In the genomic region with DNA sequence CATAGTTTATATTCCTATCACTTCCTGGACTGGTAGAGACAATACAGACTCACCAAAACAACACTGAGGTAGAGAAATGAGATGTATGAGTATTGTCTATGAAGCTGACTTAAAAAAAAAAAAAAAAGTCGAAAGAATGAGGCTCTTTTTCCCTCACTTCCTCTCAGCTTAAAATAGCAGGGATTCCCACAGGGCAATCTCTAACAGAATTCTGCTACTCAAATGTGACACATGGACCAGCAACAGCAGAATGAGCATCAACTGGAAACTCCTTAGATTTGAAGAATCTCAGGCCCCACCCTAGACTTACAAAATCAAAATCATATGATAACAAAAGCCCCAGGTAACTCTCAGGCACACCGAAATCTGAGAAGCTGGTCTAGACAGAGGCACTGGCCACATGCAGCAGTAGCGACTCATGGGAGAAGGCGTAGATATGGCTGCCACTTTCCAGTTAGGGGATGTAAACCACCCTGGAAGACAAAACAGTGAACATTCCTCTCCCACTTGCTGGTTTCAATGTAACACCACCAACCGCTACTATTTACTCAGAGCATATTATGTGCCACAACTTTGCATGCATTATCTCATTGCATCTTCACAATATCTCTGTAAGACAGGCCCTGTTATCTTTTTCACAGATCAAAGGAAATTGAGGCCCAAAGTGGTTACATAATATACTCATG, we compare ENCODE assay signal across 1 cellular context.
TF ChIP-seq lines count a peak whose summit lies in the region.

No MANE protein-coding gene starts in this region.

TF ChIP-seq in GM23338, 12 proteins besides CTCF, POLR2A, EP300 and RAD21 (continued from another document):
- no peak for TF ChIP-seq REST (IDR thresholded peaks at IDR 0.05; ENCODE audit: unreplicated experiment)
- TF ChIP-seq, protein P1, sequence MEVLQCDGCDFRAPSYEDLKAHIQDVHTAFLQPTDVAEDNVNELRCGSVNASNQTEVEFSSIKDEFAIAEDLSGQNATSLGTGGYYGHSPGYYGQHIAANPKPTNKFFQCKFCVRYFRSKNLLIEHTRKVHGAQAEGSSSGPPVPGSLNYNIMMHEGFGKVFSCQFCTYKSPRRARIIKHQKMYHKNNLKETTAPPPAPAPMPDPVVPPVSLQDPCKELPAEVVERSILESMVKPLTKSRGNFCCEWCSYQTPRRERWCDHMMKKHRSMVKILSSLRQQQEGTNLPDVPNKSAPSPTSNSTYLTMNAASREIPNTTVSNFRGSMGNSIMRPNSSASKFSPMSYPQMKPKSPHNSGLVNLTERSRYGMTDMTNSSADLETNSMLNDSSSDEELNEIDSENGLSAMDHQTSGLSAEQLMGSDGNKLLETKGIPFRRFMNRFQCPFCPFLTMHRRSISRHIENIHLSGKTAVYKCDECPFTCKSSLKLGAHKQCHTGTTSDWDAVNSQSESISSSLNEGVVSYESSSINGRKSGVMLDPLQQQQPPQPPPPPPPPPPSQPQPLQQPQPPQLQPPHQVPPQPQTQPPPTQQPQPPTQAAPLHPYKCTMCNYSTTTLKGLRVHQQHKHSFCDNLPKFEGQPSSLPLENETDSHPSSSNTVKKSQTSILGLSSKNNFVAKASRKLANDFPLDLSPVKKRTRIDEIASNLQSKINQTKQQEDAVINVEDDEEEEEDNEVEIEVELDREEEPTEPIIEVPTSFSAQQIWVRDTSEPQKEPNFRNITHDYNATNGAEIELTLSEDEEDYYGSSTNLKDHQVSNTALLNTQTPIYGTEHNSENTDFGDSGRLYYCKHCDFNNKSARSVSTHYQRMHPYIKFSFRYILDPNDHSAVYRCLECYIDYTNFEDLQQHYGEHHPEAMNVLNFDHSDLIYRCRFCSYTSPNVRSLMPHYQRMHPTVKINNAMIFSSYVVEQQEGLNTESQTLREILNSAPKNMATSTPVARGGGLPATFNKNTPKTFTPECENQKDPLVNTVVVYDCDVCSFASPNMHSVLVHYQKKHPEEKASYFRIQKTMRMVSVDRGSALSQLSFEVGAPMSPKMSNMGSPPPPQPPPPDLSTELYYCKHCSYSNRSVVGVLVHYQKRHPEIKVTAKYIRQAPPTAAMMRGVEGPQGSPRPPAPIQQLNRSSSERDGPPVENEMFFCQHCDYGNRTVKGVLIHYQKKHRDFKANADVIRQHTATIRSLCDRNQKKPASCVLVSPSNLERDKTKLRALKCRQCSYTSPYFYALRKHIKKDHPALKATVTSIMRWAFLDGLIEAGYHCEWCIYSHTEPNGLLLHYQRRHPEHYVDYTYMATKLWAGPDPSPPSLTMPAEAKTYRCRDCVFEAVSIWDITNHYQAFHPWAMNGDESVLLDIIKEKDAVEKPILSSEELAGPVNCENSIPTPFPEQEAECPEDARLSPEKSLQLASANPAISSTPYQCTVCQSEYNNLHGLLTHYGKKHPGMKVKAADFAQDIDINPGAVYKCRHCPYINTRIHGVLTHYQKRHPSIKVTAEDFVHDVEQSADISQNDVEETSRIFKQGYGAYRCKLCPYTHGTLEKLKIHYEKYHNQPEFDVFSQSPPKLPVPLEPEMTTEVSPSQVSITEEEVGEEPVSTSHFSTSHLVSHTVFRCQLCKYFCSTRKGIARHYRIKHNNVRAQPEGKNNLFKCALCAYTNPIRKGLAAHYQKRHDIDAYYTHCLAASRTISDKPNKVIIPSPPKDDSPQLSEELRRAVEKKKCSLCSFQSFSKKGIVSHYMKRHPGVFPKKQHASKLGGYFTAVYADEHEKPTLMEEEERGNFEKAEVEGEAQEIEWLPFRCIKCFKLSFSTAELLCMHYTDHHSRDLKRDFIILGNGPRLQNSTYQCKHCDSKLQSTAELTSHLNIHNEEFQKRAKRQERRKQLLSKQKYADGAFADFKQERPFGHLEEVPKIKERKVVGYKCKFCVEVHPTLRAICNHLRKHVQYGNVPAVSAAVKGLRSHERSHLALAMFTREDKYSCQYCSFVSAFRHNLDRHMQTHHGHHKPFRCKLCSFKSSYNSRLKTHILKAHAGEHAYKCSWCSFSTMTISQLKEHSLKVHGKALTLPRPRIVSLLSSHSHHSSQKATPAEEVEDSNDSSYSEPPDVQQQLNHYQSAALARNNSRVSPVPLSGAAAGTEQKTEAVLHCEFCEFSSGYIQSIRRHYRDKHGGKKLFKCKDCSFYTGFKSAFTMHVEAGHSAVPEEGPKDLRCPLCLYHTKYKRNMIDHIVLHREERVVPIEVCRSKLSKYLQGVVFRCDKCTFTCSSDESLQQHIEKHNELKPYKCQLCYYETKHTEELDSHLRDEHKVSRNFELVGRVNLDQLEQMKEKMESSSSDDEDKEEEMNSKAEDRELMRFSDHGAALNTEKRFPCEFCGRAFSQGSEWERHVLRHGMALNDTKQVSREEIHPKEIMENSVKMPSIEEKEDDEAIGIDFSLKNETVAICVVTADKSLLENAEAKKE (CRISPR knock-in tag; IDR thresholded peaks at IDR 0.05): no peak
- no peak for TF ChIP-seq JUNB (IDR thresholded peaks at IDR 0.05; ENCODE audit: unreplicated experiment)
- no peak for TF ChIP-seq EZH2phosphoT487 (IDR thresholded peaks at IDR 0.05; ENCODE audit: unreplicated experiment)
- TF ChIP-seq STAT1 (IDR thresholded peaks at IDR 0.05; ENCODE audit: unreplicated experiment): no peak
- no peak for TF ChIP-seq NANOG (IDR thresholded peaks at IDR 0.05; ENCODE audit: borderline replicate concordance)
